In genomic region chr10:98351831-98352402, GRCh38 we compare ENCODE assay signal across 1 cellular context.
TF ChIP-seq lines count a peak whose summit lies in the region.

No MANE protein-coding gene starts in this region.

TF ChIP-seq in IMR-90, 13 proteins besides CTCF, POLR2A, EP300 and RAD21 (continued from another document):
- TF ChIP-seq RFX5 (IDR thresholded peaks at IDR 0.05; ENCODE audit: low read depth, low read length), result no peak
- TF ChIP-seq ELK1 (IDR thresholded peaks at IDR 0.05; ENCODE audit: borderline replicate concordance, low read depth, low read length), result no peak
